17 cellular contexts compared by ENCODE assay signal in the genomic region with DNA sequence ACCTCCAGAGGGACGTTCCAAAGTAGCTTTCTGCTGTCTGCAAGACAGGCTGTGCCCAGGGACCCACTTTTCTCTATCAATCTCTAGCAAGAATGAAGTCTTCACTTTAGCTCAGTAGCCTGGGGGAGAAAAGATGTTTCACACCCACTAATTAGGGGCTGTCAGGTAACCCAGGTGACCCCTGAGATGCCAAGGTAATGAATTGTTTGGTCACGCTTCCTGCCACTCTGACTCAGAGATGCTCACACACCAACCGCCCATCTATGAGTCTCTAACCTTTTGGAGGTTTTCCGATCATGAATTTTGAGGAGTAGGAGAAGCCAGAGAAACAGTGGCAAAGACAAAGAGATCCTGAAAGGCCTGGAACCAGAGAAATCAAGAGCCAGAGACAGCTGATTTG.
A peak's percentile ranks its signal among the peaks of the same experiment; 100 is the strongest.
DNase-seq lines count a peak whose midpoint lies in the region; ATAC-seq and TF ChIP-seq lines count a peak whose summit lies in the region.
"Had no signal": no experiment of that assay in that cellular context is flagged by ENCODE, and none has a peak within 500 bp of the region (broad histone marks: within the 10 kb centered on the region; RNA-seq: fewer than 3 reads in every experiment).

No MANE protein-coding gene starts in this region.

- H3K79me1 ChIP-seq in mesendoderm (ENCODE audit: low read length) = no peaks in the 10 kb centered on the region

- no peak overlapping the region for H3K4ac ChIP-seq in mesendoderm (ENCODE audit: low read depth, low read length)

- H3K9me3 Mint-ChIP-seq in HFFc6 = peaks cover 24% of the 10 kb centered on the region; the same call in 1 of the 2 replicates

- H4K5ac ChIP-seq in mesendoderm (ENCODE audit: low read length) = no peak overlapping the region

- DNase-seq in HFFc6 (peak; percentile 1), RPMI7951 (ENCODE audit: low read depth) (peak; percentile 73), T-helper 17 cell (no peak), dermis blood vessel endothelial cell (no peak), mesendoderm (no peak)
- DNase-seq: activated CD4-positive, alpha-beta T cell treated with anti-CD3 and anti-CD28 coated beads for 48 hours; BE2C; caudate nucleus; gastrocnemius medialis; NCI-H1105; NK-92 treated with Interleukin-12 subunit alpha and Interleukin-12 subunit beta, amount 100 ng/mL, for 24 hours; SHP77 treated with DMSO at 0.1 percent for 48 hours; stimulated activated CD4-positive, alpha-beta T cell treated with anti-CD3 and anti-CD28 coated beads, Interleukin-2, amount 100 ng/mL, for 48 hours had no signal

- H3K4me3 Mint-ChIP-seq in HFFc6 (peak overlapping the region; percentile 35), T-helper 17 cell (no peak overlapping the region)
- H3K4me3 Mint-ChIP-seq: T-helper 2 cell treated with Interferon-gamma antibody and Interleukin-4, amounts not matched to agents 5 μg/mL and 100 μg/mL, for 36 hours had no signal

- H3K36me3 ChIP-seq in skeletal muscle satellite cell (ENCODE audit: insufficient read depth, low read length) (no peaks in the 10 kb centered on the region), mesendoderm (ENCODE audit: control insufficient read depth, insufficient read depth, low read length) (no peaks in the 10 kb centered on the region)
- H3K36me3 ChIP-seq: BE2C, gastrocnemius medialis had no signal

- no peak for TF ChIP-seq CTCF in HFFc6 (IDR thresholded peaks at IDR 0.05)

- H4K8ac ChIP-seq in mesendoderm (ENCODE audit: low read depth, low read length) = no peak overlapping the region

- H3K4me1 Mint-ChIP-seq in HFFc6 (ENCODE audit: low read depth) (peaks cover 34% of the 10 kb centered on the region), T-helper 17 cell (no peaks in the 10 kb centered on the region)

- H3K4me3 ChIP-seq in skeletal muscle satellite cell (ENCODE audit: low read length) = no peak overlapping the region
- H3K4me3 ChIP-seq in mesendoderm (ENCODE audit: low read length) = no peak overlapping the region
- H3K4me3 ChIP-seq: gastrocnemius medialis had no signal

- WGBS in mesendoderm (ENCODE audit: extremely low coverage, insufficient coverage, low lambda C conversion rate) = no CpG with 5 or more reads among the region's 4 CpGs

- no peak overlapping the region for H3K56ac ChIP-seq in mesendoderm (ENCODE audit: low read length)

- H3K27me3 ChIP-seq in skeletal muscle satellite cell (ENCODE audit: control insufficient read depth, insufficient read depth, low read length) = no peaks in the 10 kb centered on the region
- no peaks in the 10 kb centered on the region for H3K27me3 ChIP-seq in mesendoderm (ENCODE audit: insufficient read depth, low read length, poor library complexity)
- H3K27me3 ChIP-seq: BE2C, gastrocnemius medialis had no signal

- no peak overlapping the region for H2BK5ac ChIP-seq in mesendoderm (ENCODE audit: low read length)

- H3K9ac ChIP-seq in skeletal muscle satellite cell (ENCODE audit: low read depth, low read length) (no peak overlapping the region), mesendoderm (ENCODE audit: low read length) (no peak overlapping the region)

- H3K27ac Mint-ChIP-seq in HFFc6 (peak overlapping the region; percentile 12; the same call in 1 of the 2 replicates), T-helper 17 cell (no peak overlapping the region)
- H3K27ac Mint-ChIP-seq: activated naive CD4-positive, alpha-beta T cell treated with anti-CD3 and anti-CD28 coated beads, Interleukin-2, amount 50 U/mL, for 72 hours; T-helper 2 cell treated with Interferon-gamma antibody and Interleukin-4, amounts not matched to agents 5 μg/mL and 100 μg/mL, for 36 hours had no signal

- H3K4me2 ChIP-seq in skeletal muscle satellite cell (ENCODE audit: low read length) (peak overlapping the region; percentile 23), mesendoderm (ENCODE audit: low read length) (no peak overlapping the region)

- H3K4me1 ChIP-seq in skeletal muscle satellite cell (ENCODE audit: control insufficient read depth, insufficient read depth, low read length) (peaks cover 23% of the 10 kb centered on the region), mesendoderm (ENCODE audit: control insufficient read depth, low read depth, low read length) (no peaks in the 10 kb centered on the region)
- H3K4me1 ChIP-seq: BE2C, gastrocnemius medialis had no signal

- H2BK15ac ChIP-seq in mesendoderm (replicated peaks; ENCODE audit: low read depth) = no peak overlapping the region

- no peak overlapping the region for H3K18ac ChIP-seq in mesendoderm (ENCODE audit: low read length)

- H3K23ac ChIP-seq in mesendoderm (ENCODE audit: low read length) = no peak overlapping the region

- peaks cover 4% of the 10 kb centered on the region; the same call in 1 of the 2 replicates for H3K27me3 Mint-ChIP-seq in HFFc6 (ENCODE audit: insufficient read depth)
- H3K27me3 Mint-ChIP-seq in T-helper 17 cell = no peaks in the 10 kb centered on the region

- no peaks in the 10 kb centered on the region for H3K79me2 ChIP-seq in mesendoderm (ENCODE audit: control insufficient read depth, insufficient read depth, low read length)

- no peak overlapping the region for H2BK120ac ChIP-seq in mesendoderm (ENCODE audit: low read depth, low read length)

- no peak overlapping the region for H2AK5ac ChIP-seq in mesendoderm (ENCODE audit: low read length)

- no peak overlapping the region for H3K27ac ChIP-seq in mesendoderm (ENCODE audit: low read depth, low read length)
- H3K27ac ChIP-seq: gastrocnemius medialis had no signal

- ATAC-seq in esophagus mucosa (peak; percentile 31), T-helper 17 cell (no peak)
- ATAC-seq: activated naive CD4-positive, alpha-beta T cell treated with anti-CD3 and anti-CD28 coated beads, Interleukin-2, amount 50 U/mL, for 72 hours; gastrocnemius medialis had no signal

- H3K9me3 ChIP-seq in skeletal muscle satellite cell (replicated peaks; ENCODE audit: low read length) (peaks cover 3% of the 10 kb centered on the region), T-helper 17 cell (ENCODE audit: control insufficient read depth, low read length, poor library complexity, severe bottlenecking) (peaks cover 2% of the 10 kb centered on the region)
- H3K9me3 ChIP-seq: BE2C, gastrocnemius medialis had no signal

- 0 out of 2 replicates have a peak, but pooled peaks cover 5% of the 10 kb centered on the region for H3K36me3 Mint-ChIP-seq in HFFc6 (ENCODE audit: low read depth)
- H3K36me3 Mint-ChIP-seq in T-helper 17 cell (ENCODE audit: low read depth) = no peaks in the 10 kb centered on the region
- H3K36me3 Mint-ChIP-seq: activated naive CD4-positive, alpha-beta T cell treated with anti-CD3 and anti-CD28 coated beads, Interleukin-2, amount 50 U/mL, for 72 hours had no signal

Comparison
In these comparisons a context has a peak if more than half of its experiments do, and no peak if none do; other contexts are left out.
1. DNase-seq: peak in HFFc6 (single experiment) and RPMI7951 (single experiment); none in T-helper 17 cell (0 of 3), dermis blood vessel endothelial cell (single experiment) and mesendoderm (single experiment).